ENCODE assay signal across 1 cellular context in the genomic region with DNA sequence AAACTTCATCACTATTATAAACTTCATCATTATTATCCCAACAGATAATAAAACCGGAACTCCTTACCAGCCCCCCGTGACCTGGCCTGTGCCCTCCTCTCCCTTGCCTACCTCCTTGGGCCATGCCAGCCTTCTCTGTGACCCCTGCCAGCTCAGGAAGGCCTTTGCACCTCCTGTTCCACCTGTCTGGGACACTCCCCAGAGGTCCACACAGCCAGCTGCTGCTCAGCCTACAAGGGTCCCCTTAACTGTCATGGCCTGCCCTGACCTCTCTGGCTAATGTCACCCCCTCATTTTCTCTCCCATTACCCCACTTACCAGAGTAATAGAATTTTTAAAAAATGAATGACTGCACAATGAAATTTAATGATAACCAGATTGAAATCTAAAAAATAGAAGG.
TF ChIP-seq lines count a peak whose summit lies in the region.

No MANE protein-coding gene starts in this region.

TF ChIP-seq in HEK293T, 16 proteins besides CTCF, POLR2A, EP300 and RAD21:
- no peak for TF ChIP-seq FOXK2 (IDR thresholded peaks at IDR 0.05)
- TF ChIP-seq NFRKB (IDR thresholded peaks at IDR 0.05), result no peak
- no peak for TF ChIP-seq L3MBTL2 (conservative IDR thresholded peaks at IDR 0.05)
- no peak for TF ChIP-seq FOXM1 (IDR thresholded peaks at IDR 0.05; ENCODE audit: borderline replicate concordance)
- no peak for TF ChIP-seq ELF4 (IDR thresholded peaks at IDR 0.05)
- no peak for TF ChIP-seq SP1 (IDR thresholded peaks at IDR 0.05)
- TF ChIP-seq SUZ12 (IDR thresholded peaks at IDR 0.05), result no peak
